ENCODE assay signal across 27 cellular contexts in genomic region chr18:6798896-6799295, GRCh38.
"Had no signal": no experiment of that assay in that cellular context is flagged by ENCODE, and none has a peak within 500 bp of the region (broad histone marks: within the 10 kb centered on the region; RNA-seq: fewer than 3 reads in every experiment).

No MANE protein-coding gene starts in this region.

- FAIRE-seq: urothelium cell line had no signal

- H3K36me3 ChIP-seq: stomach, suprapubic skin, thoracic aorta, thyroid gland, tibial artery, tibial nerve, transverse colon, upper lobe of left lung, upper lobe of right lung, uterus, vagina had no signal

- H3K4me1 ChIP-seq: stomach, suprapubic skin, thyroid gland, tibial artery, tibial nerve, transverse colon, upper lobe of left lung, upper lobe of right lung, uterus, vagina had no signal

- H3K27me3 ChIP-seq: stomach, suprapubic skin, testis, thyroid gland, tibial artery, tibial nerve, transverse colon, upper lobe of left lung, upper lobe of right lung, uterus, vagina had no signal

- H3K4me3 ChIP-seq: stomach, suprapubic skin, testis, thoracic aorta, thyroid gland, tibial artery, tibial nerve, transverse colon, upper lobe of left lung, upper lobe of right lung, uterus, vagina had no signal

- H3K9me3 ChIP-seq: suprapubic skin, testis, thoracic aorta, thyroid gland, transverse colon, upper lobe of right lung, uterus, vagina had no signal

- H3K27ac ChIP-seq: stomach, suprapubic skin, testis, thoracic aorta, thyroid gland, tibial artery, tibial nerve, transverse colon, upper lobe of left lung, upper lobe of right lung, uterus, vagina had no signal

- DNase-seq: stimulated activated CD4-positive, alpha-beta T cell treated with anti-CD3 and anti-CD28 coated beads, Interleukin-2, amount 100 ng/mL, for 48 hours; stimulated activated CD4-positive, alpha-beta T cell treated with anti-CD3 and anti-CD28 coated beads, Interleukin-4, amount 100 ng/mL, for 1 hour; stimulated activated CD4-positive, alpha-beta T cell treated with anti-CD3 and anti-CD28 coated beads, Interleukin-4, amount 100 ng/mL, for 24 hours; stimulated activated CD4-positive, alpha-beta T cell treated with anti-CD3 and anti-CD28 coated beads, Interleukin-4, amount 100 ng/mL, for 4 hours; stimulated activated CD8-positive, alpha-beta memory T cell treated with anti-CD3 and anti-CD28 coated beads, Interleukin-4, amount 100 ng/mL, for 48 hours; stimulated activated naive B cell treated with anti-CD40 and anti-IgM and Interleukin-4, amounts not matched to agents 10 μg/mL and 1 μg/mL and 100 μg/mL, for 72 hours; stimulated activated naive CD4-positive, alpha-beta T cell; stimulated activated naive CD4-positive, alpha-beta T cell treated with Interleukin-2 at 50 U/mL for 16 hours; stimulated activated naive CD8-positive, alpha-beta T cell treated with anti-CD3 and anti-CD28 coated beads, Interleukin-15, amount 100 ng/mL, for 72 hours; stimulated activated naive CD8-positive, alpha-beta T cell treated with anti-CD3 and anti-CD28 coated beads, Interleukin-15, Interleukin-2, amounts not matched to agents 100 U/mL and 50 U/mL, for 24 hours; stomach; substantia nigra; testis; thyroid gland; tibial artery; transverse colon; trophoblast cell; upper lobe of left lung; upper lobe of right lung; uterus had no signal

- ATAC-seq: stimulated activated effector memory CD8-positive, alpha-beta T cell treated with anti-CD3 and anti-CD28 coated beads, Interleukin-12 subunit alpha, Interleukin-12 subunit beta, amount 100 ng/mL, for 72 hours; stimulated activated memory B cell treated with anti-CD40 and anti-IgM and Interleukin-4, amounts not matched to agents 10 μg/mL and 1 μg/mL and 100 μg/mL, for 72 hours; stimulated activated naive B cell treated with anti-CD40 and anti-IgM and Interleukin-4, amounts not matched to agents 10 μg/mL and 1 μg/mL and 100 μg/mL, for 72 hours; stimulated activated naive CD8-positive, alpha-beta T cell treated with anti-CD3 and anti-CD28 coated beads, Interleukin-15, amount 100 ng/mL, for 72 hours; stimulated activated naive CD8-positive, alpha-beta T cell treated with anti-CD3 and anti-CD28 coated beads, Interleukin-15, Interleukin-2, amounts not matched to agents 100 U/mL and 50 U/mL, for 24 hours; upper lobe of right lung had no signal
